In genomic region chr14:68506021-68506644, GRCh38 we compare ENCODE assay signal across 8 cellular contexts.
DNase-seq lines count a peak whose midpoint lies in the region; ATAC-seq lines count a peak whose summit lies in the region.

No MANE protein-coding gene starts in this region.

- H3K4me3 Mint-ChIP-seq in activated CD4-positive, alpha-beta T cell treated with anti-CD3 and anti-CD28 coated beads, Interleukin-2, amount 10 ng/mL, durations not matched to agents 7 days and 5 days: no peak overlapping the region
- H3K4me3 Mint-ChIP-seq in stimulated activated naive B cell treated with anti-CD40 and anti-IgM and Interleukin-4, amounts not matched to agents 10 μg/mL and 1 μg/mL and 100 μg/mL, for 72 hours: peak overlapping the region; percentile 14 to 60

- CTCF ChIA-PET in activated CD4-positive, alpha-beta T cell treated with anti-CD3 and anti-CD28 coated beads, Interleukin-2, amount 10 ng/mL, durations not matched to agents 7 days and 5 days (lab: Charles Lee): interaction anchor here (0.6 to 1.4 kb wide), 4 partner anchors 18 to 1595 kb away, joined by 3 to 4 read pairs (median 3); no protein-coding TSS in a partner anchor

- POLR2A ChIA-PET in activated CD4-positive, alpha-beta T cell treated with anti-CD3 and anti-CD28 coated beads, Interleukin-2, amount 10 ng/mL, durations not matched to agents 7 days and 5 days (lab: Charles Lee): interaction anchor here (0.6 kb wide), 1 partner anchor 181 kb away, joined by 4 read pairs; no protein-coding TSS in a partner anchor

- peaks cover 5% of the 10 kb centered on the region for H3K36me3 Mint-ChIP-seq in activated CD4-positive, alpha-beta T cell treated with anti-CD3 and anti-CD28 coated beads, Interleukin-2, amount 10 ng/mL, durations not matched to agents 7 days and 5 days (ENCODE audit: low read depth)
- peaks cover 0 to 15% of the 10 kb centered on the region in 2 donors for H3K36me3 Mint-ChIP-seq in stimulated activated naive B cell treated with anti-CD40 and anti-IgM and Interleukin-4, amounts not matched to agents 10 μg/mL and 1 μg/mL and 100 μg/mL, for 72 hours

- H3K9me3 Mint-ChIP-seq in activated CD4-positive, alpha-beta T cell treated with anti-CD3 and anti-CD28 coated beads, Interleukin-2, amount 10 ng/mL, durations not matched to agents 7 days and 5 days: no peaks in the 10 kb centered on the region
- no peaks in the 10 kb centered on the region for H3K9me3 Mint-ChIP-seq in stimulated activated naive B cell treated with anti-CD40 and anti-IgM and Interleukin-4, amounts not matched to agents 10 μg/mL and 1 μg/mL and 100 μg/mL, for 72 hours

- H3K27ac Mint-ChIP-seq in activated CD4-positive, alpha-beta T cell treated with anti-CD3 and anti-CD28 coated beads, Interleukin-2, amount 10 ng/mL, durations not matched to agents 7 days and 5 days: peak overlapping the region; percentile 22
- H3K27ac Mint-ChIP-seq in stimulated activated naive B cell treated with anti-CD40 and anti-IgM and Interleukin-4, amounts not matched to agents 10 μg/mL and 1 μg/mL and 100 μg/mL, for 72 hours: peak overlapping the region; percentile 92

- DNase-seq in activated CD4-positive, alpha-beta T cell treated with anti-CD3 and anti-CD28 coated beads, Interleukin-2, amount 10 ng/mL, durations not matched to agents 7 days and 5 days: no peak
- no peak for DNase-seq in activated CD4-positive, alpha-beta T cell treated with anti-CD3 and anti-CD28 coated beads for 1 hour
- DNase-seq in M059J (ENCODE audit: low read depth) (peak; percentile 83), fibroblast of gingiva (ENCODE audit: low read depth) (peak; percentile 24), ecto neural progenitor cell (ENCODE audit: low spot score) (no peak), hypothalamus (lab: John Stamatoyannopoulos, UW) (no peak)
- DNase-seq in stimulated activated naive B cell treated with anti-CD40 and anti-IgM and Interleukin-4, amounts not matched to agents 10 μg/mL and 1 μg/mL and 100 μg/mL, for 72 hours: no peak
- no peak for DNase-seq in effector CD4-positive, alpha-beta T cell

- ATAC-seq in stimulated activated naive B cell treated with anti-CD40 and anti-IgM and Interleukin-4, amounts not matched to agents 10 μg/mL and 1 μg/mL and 100 μg/mL, for 72 hours (replicated peaks): peak in 1 of 2 donors; percentile 15

- H3K4me1 Mint-ChIP-seq in activated CD4-positive, alpha-beta T cell treated with anti-CD3 and anti-CD28 coated beads, Interleukin-2, amount 10 ng/mL, durations not matched to agents 7 days and 5 days: peaks cover 34% of the 10 kb centered on the region
- H3K4me1 Mint-ChIP-seq in stimulated activated naive B cell treated with anti-CD40 and anti-IgM and Interleukin-4, amounts not matched to agents 10 μg/mL and 1 μg/mL and 100 μg/mL, for 72 hours: peaks cover 60 to 97% of the 10 kb centered on the region in 2 donors

- H3K27me3 Mint-ChIP-seq in activated CD4-positive, alpha-beta T cell treated with anti-CD3 and anti-CD28 coated beads, Interleukin-2, amount 10 ng/mL, durations not matched to agents 7 days and 5 days: no peaks in the 10 kb centered on the region
- H3K27me3 Mint-ChIP-seq in stimulated activated naive B cell treated with anti-CD40 and anti-IgM and Interleukin-4, amounts not matched to agents 10 μg/mL and 1 μg/mL and 100 μg/mL, for 72 hours: no peaks in the 10 kb centered on the region

Comparison
In these comparisons a context has a peak if more than half of its experiments do, and no peak if none do; other contexts are left out.
1. DNase-seq: peak in M059J (single experiment) and fibroblast of gingiva (single experiment); none in activated CD4-positive, alpha-beta T cell treated with anti-CD3 and anti-CD28 coated beads, Interleukin-2, amount 10 ng/mL, durations not matched to agents 7 days and 5 days (single experiment), activated CD4-positive, alpha-beta T cell treated with anti-CD3 and anti-CD28 coated beads for 1 hour (single experiment), stimulated activated naive B cell treated with anti-CD40 and anti-IgM and Interleukin-4, amounts not matched to agents 10 μg/mL and 1 μg/mL and 100 μg/mL, for 72 hours (single experiment), effector CD4-positive, alpha-beta T cell (single experiment), ecto neural progenitor cell (single experiment) and hypothalamus (0 of 51).